23 cellular contexts compared by ENCODE assay signal in genomic region chrX:30023451-30023850, GRCh38.
"Had no signal": no experiment of that assay in that cellular context is flagged by ENCODE, and none has a peak within 500 bp of the region (broad histone marks: within the 10 kb centered on the region; RNA-seq: fewer than 3 reads in every experiment).

No MANE protein-coding gene starts in this region.

- H3K36me3 Mint-ChIP-seq: activated naive CD4-positive, alpha-beta T cell treated with anti-CD3 and anti-CD28 coated beads, Interleukin-2, amount 10 ng/mL, durations not matched to agents 7 days and 5 days; naive B cell had no signal

- H3K4me3 ChIP-seq: heart right ventricle, mucosa of descending colon, prostate gland, right atrium auricular region, tibial artery had no signal

- H3K4me1 ChIP-seq: heart right ventricle, prostate gland, right atrium auricular region, tibial artery had no signal

- H3K27me3 ChIP-seq: heart right ventricle, right atrium auricular region, tibial artery had no signal

- H3K9me3 ChIP-seq: mucosa of descending colon, prostate gland, right atrium auricular region had no signal

- H3K4me3 Mint-ChIP-seq: activated CD4-positive, alpha-beta T cell treated with anti-CD3 and anti-CD28 coated beads, Interleukin-2, amount 10 ng/mL, durations not matched to agents 7 days and 5 days; activated naive CD4-positive, alpha-beta T cell treated with anti-CD3 and anti-CD28 coated beads, Interleukin-2, amount 10 ng/mL, durations not matched to agents 7 days and 5 days; activated naive CD8-positive, alpha-beta T cell treated with anti-CD3 and anti-CD28 coated beads, Interleukin-2, amount 50 U/mL, for 24 hours; activated T-cell treated with anti-CD3 and anti-CD28 coated beads, Interleukin-2, amount 50 U/mL, for 4 hours; naive B cell; neural crest cell had no signal

- H3K27me3 Mint-ChIP-seq: activated CD4-positive, alpha-beta T cell treated with anti-CD3 and anti-CD28 coated beads, Interleukin-2, amount 10 ng/mL, durations not matched to agents 7 days and 5 days; activated naive CD4-positive, alpha-beta T cell treated with anti-CD3 and anti-CD28 coated beads, Interleukin-2, amount 10 ng/mL, durations not matched to agents 7 days and 5 days; activated naive CD8-positive, alpha-beta T cell treated with anti-CD3 and anti-CD28 coated beads, Interleukin-2, amount 50 U/mL, for 24 hours; naive B cell had no signal

- ATAC-seq: activated CD4-positive, CD25-positive, alpha-beta regulatory T cell treated with anti-CD3 and anti-CD28 coated beads, Interleukin-2, amount 50 U/mL, for 24 hours; activated naive CD8-positive, alpha-beta T cell treated with anti-CD3 and anti-CD28 coated beads, Interleukin-2, amount 50 U/mL, for 24 hours; activated T-cell treated with anti-CD3 and anti-CD28 coated beads, Interleukin-2, amount 50 U/mL, for 4 hours; esophagus mucosa; heart right ventricle; mucosa of descending colon had no signal

- DNase-seq: activated CD4-positive, alpha-beta T cell treated with anti-CD3 and anti-CD28 coated beads, Interleukin-2, amount 10 ng/mL, durations not matched to agents 7 days and 5 days; activated CD8-positive, alpha-beta memory T cell treated with anti-CD3 and anti-CD28 coated beads, Interleukin-2, amount 50 U/mL, for 4 hours; activated effector memory CD4-positive, alpha-beta T cell treated with Interleukin-2 at 50 U/mL for 16 hours; activated naive CD4-positive, alpha-beta T cell treated with anti-CD3 and anti-CD28 coated beads, Interleukin-2, amount 10 ng/mL, durations not matched to agents 7 days and 5 days; activated naive CD8-positive, alpha-beta T cell treated with anti-CD3 and anti-CD28 coated beads, Interleukin-2, amount 50 U/mL, for 24 hours; activated T-cell treated with anti-CD3 and anti-CD28 coated beads, Interleukin-2, amount 50 U/mL, for 4 hours; aorta; cerebellar nuclear complex; cortex of kidney; heart right ventricle; kidney glomerular epithelial cell; mesenchymal stem cell; mucosa of descending colon; naive B cell; stimulated activated CD4-positive, alpha-beta T cell treated with anti-CD3 and anti-CD28 coated beads, Interleukin-2, amount 100 ng/mL, for 24 hours; stimulated activated naive CD4-positive, alpha-beta T cell treated with Interleukin-2 at 50 U/mL for 16 hours; substantia nigra; tibial artery had no signal

- H3K27ac Mint-ChIP-seq: activated CD4-positive, alpha-beta T cell treated with anti-CD3 and anti-CD28 coated beads, Interleukin-2, amount 10 ng/mL, durations not matched to agents 7 days and 5 days; activated naive CD4-positive, alpha-beta T cell treated with anti-CD3 and anti-CD28 coated beads, Interleukin-2, amount 10 ng/mL, durations not matched to agents 7 days and 5 days; activated naive CD8-positive, alpha-beta T cell treated with anti-CD3 and anti-CD28 coated beads, Interleukin-2, amount 50 U/mL, for 24 hours; naive B cell had no signal

- H3K36me3 ChIP-seq: heart right ventricle, prostate gland, right atrium auricular region, tibial artery had no signal

- H3K27ac ChIP-seq: heart right ventricle, prostate gland, right atrium auricular region, tibial artery had no signal

- H3K4me1 Mint-ChIP-seq: activated CD4-positive, alpha-beta T cell treated with anti-CD3 and anti-CD28 coated beads, Interleukin-2, amount 10 ng/mL, durations not matched to agents 7 days and 5 days; activated naive CD4-positive, alpha-beta T cell treated with anti-CD3 and anti-CD28 coated beads, Interleukin-2, amount 10 ng/mL, durations not matched to agents 7 days and 5 days; activated naive CD8-positive, alpha-beta T cell treated with anti-CD3 and anti-CD28 coated beads, Interleukin-2, amount 50 U/mL, for 24 hours; naive B cell had no signal
